In genomic region chr2:103365071-103365470, GRCh38 we compare ENCODE assay signal across 30 cellular contexts.
"Had no signal": no experiment of that assay in that cellular context is flagged by ENCODE, and none has a peak within 500 bp of the region (broad histone marks: within the 10 kb centered on the region; RNA-seq: fewer than 3 reads in every experiment).

No MANE protein-coding gene starts in this region.

- ATAC-seq: activated naive CD4-positive, alpha-beta T cell treated with anti-CD3 and anti-CD28 coated beads, Interleukin-2, amount 50 U/mL, for 72 hours; activated T-cell treated with anti-CD3 and anti-CD28 coated beads, Interleukin-2, amount 50 U/mL, for 72 hours; effector memory CD8-positive, alpha-beta T cell; foreskin keratinocyte; gastrocnemius medialis; heart right ventricle had no signal

- H3K4me2 ChIP-seq: hepatocyte had no signal

- H3K27me3 ChIP-seq: ascending aorta, breast epithelium, cardiac muscle cell, esophagus muscularis mucosa, foreskin keratinocyte, gastrocnemius medialis, heart right ventricle, hepatocyte had no signal

- H3K79me2 ChIP-seq: hepatocyte had no signal

- H3K4me1 ChIP-seq: ascending aorta, breast epithelium, esophagus muscularis mucosa, foreskin keratinocyte, gastrocnemius medialis, heart right ventricle had no signal

- H3K27ac ChIP-seq: ascending aorta, breast epithelium, cardiac muscle cell, esophagus muscularis mucosa, foreskin keratinocyte, gastrocnemius medialis, heart right ventricle, hepatocyte had no signal

- H3K36me3 ChIP-seq: ascending aorta, breast epithelium, cardiac muscle cell, esophagus muscularis mucosa, gastrocnemius medialis, heart right ventricle had no signal

- DNase-seq: activated CD4-positive, alpha-beta memory T cell treated with anti-CD3 and anti-CD28 coated beads, Interleukin-2, amount 10 ng/mL, durations not matched to agents 7 days and 5 days; activated CD4-positive, alpha-beta T cell treated with anti-CD3 and anti-CD28 coated beads for 1 hour; activated CD4-positive, alpha-beta T cell treated with anti-CD3 and anti-CD28 coated beads for 4 hours; activated CD4-positive, alpha-beta T cell treated with anti-CD3 and anti-CD28 coated beads, Interleukin-2, amount 10 ng/mL, durations not matched to agents 7 days and 5 days; activated CD4-positive, alpha-beta T cell treated with anti-CD3 and anti-CD28 coated beads, Interleukin-2, amount 50 U/mL, for 4 hours; activated CD8-positive, alpha-beta memory T cell treated with anti-CD3 and anti-CD28 coated beads, Interleukin-2, amount 50 U/mL, for 48 hours; activated gamma-delta T cell; activated naive CD4-positive, alpha-beta T cell; activated naive CD4-positive, alpha-beta T cell treated with anti-CD3 and anti-CD28 coated beads, Interleukin-2, amount 10 ng/mL, durations not matched to agents 7 days and 5 days; activated naive CD8-positive, alpha-beta T cell treated with anti-CD3 and anti-CD28 coated beads, Interleukin-2, amount 10 ng/mL, durations not matched to agents 7 days and 5 days; activated T-cell treated with anti-CD3 and anti-CD28 coated beads for 4 hours; activated T-cell treated with anti-CD3 and anti-CD28 coated beads, Interleukin-2, amount 50 U/mL, for 24 hours; activated T-cell treated with anti-CD3 and anti-CD28 coated beads, Interleukin-2, amount 50 U/mL, for 72 hours; central memory CD4-positive, alpha-beta T cell; cortex of kidney; dermis blood vessel endothelial cell; effector CD4-positive, alpha-beta T cell; effector memory CD8-positive, alpha-beta T cell; erythroblast; foreskin keratinocyte; gastrocnemius medialis; heart right ventricle; T-helper 2 cell had no signal

- H2AFZ ChIP-seq: hepatocyte had no signal

- FAIRE-seq: colon had no signal

- H3K4me3 ChIP-seq: ascending aorta, breast epithelium, cardiac muscle cell, esophagus muscularis mucosa, gastrocnemius medialis, heart right ventricle, hepatocyte had no signal

- H3K9me3 ChIP-seq: ascending aorta, breast epithelium, esophagus muscularis mucosa, gastrocnemius medialis had no signal
